ENCODE assay signal across 8 cellular contexts in genomic region chr2:61889212-61889956, GRCh38. TPM values are rescaled to one million over a fixed set of nuclear protein-coding genes. Genes with fewer than 3 reads are reported as not detected.
DNase-seq lines count a peak whose midpoint lies in the region; ATAC-seq and TF ChIP-seq lines count a peak whose summit lies in the region.

No MANE protein-coding gene starts in this region.

- H3F3A ChIP-seq in neural cell (ENCODE audit: insufficient read depth, low read length, poor library complexity, severe bottlenecking), result no peaks in the 10 kb centered on the region

- no peaks in the 10 kb centered on the region for H3K27me3 Mint-ChIP-seq in CD4-positive, alpha-beta T cell

- H3K27ac Mint-ChIP-seq in CD4-positive, alpha-beta T cell, result peak overlapping the region; percentile 100

- no peaks in the 10 kb centered on the region for H3K9me3 ChIP-seq in CD4-positive, alpha-beta T cell (ENCODE audit: control insufficient read depth, low read length)
- H3K9me3 ChIP-seq in neural cell (ENCODE audit: low read length), result no peaks in the 10 kb centered on the region

- peaks cover 33% of the 10 kb centered on the region for H3K79me2 ChIP-seq in neural cell (replicated peaks; ENCODE audit: insufficient read depth, low read length)

- CTCF ChIA-PET in CD4-positive, alpha-beta T cell (lab: Charles Lee), result no interaction called here

- H3K36me3 Mint-ChIP-seq in CD4-positive, alpha-beta T cell (ENCODE audit: low read depth), result peaks cover 38% of the 10 kb centered on the region

- H3K4me3 ChIP-seq in dorsolateral prefrontal cortex (peak overlapping the region in 58 of 59 donors; percentile 65 to 98 (median 89)), neural cell (ENCODE audit: low read length) (peak overlapping the region; percentile 76)

- TF ChIP-seq CTCF in CD4-positive, alpha-beta T cell (IDR thresholded peaks at IDR 0.05), result no peak
- no peak for TF ChIP-seq CTCF in dorsolateral prefrontal cortex (IDR thresholded peaks at IDR 0.05 in 54 of 56, conservative IDR thresholded peaks at IDR 0.05 in 2 of 56; ENCODE audit: low read depth in 1 of 56, partially characterized antibody in 56 of 56)
- TF ChIP-seq CTCF in neural cell (IDR thresholded peaks at IDR 0.05; ENCODE audit: poor library complexity, severe bottlenecking), result no peak

- H3K4me2 ChIP-seq in neural cell (ENCODE audit: low read length), result no peak overlapping the region

- no peaks in the 10 kb centered on the region for H3K9me2 ChIP-seq in neural cell (ENCODE audit: insufficient read depth, low read length)

- no peak overlapping the region for H3K9ac ChIP-seq in neural cell (ENCODE audit: low read length)

- H3K27me3 ChIP-seq in CD4-positive, alpha-beta T cell (ENCODE audit: control insufficient read depth, insufficient read depth, low read length), result no peaks in the 10 kb centered on the region
- H3K27me3 ChIP-seq in dorsolateral prefrontal cortex (no peaks in the 10 kb centered on the region), neural cell (ENCODE audit: insufficient read depth, low read depth, low read length) (no peaks in the 10 kb centered on the region)

- DNase-seq in CD4-positive, alpha-beta T cell, result peak in 1 of 10 experiments; percentile 9
- DNase-seq in NCI-H2029 (lab: John Stamatoyannopoulos, UW) (peak; percentile 62), dorsolateral prefrontal cortex (no peak), NOMO-1 treated with DMSO at 0.1 percent for 48 hours (lab: John Stamatoyannopoulos, UW; ENCODE audit: unreplicated experiment) (no peak), NCI-H1930 (lab: John Stamatoyannopoulos, UW) (no peak)

- no peak for ATAC-seq in CD4-positive, alpha-beta T cell (ENCODE audit: poor library complexity)
- ATAC-seq in GM21717 (IDR thresholded peaks at IDR 0.05; ENCODE audit: unreplicated experiment) (no peak), HG02852 (IDR thresholded peaks at IDR 0.05; ENCODE audit: unreplicated experiment) (no peak)

- H3K9me3 Mint-ChIP-seq in CD4-positive, alpha-beta T cell, result no peaks in the 10 kb centered on the region

- TF ChIP-seq EP300 in neural cell (conservative IDR thresholded peaks at IDR 0.05; ENCODE audit: poor library complexity, severe bottlenecking), result no peak

- POLR2A ChIA-PET in CD4-positive, alpha-beta T cell (lab: Charles Lee), result no interaction called here

- H3K4me3 Mint-ChIP-seq in CD4-positive, alpha-beta T cell, result peak overlapping the region; percentile 100

- TF ChIP-seq RAD21 in neural cell (conservative IDR thresholded peaks at IDR 0.05), result no peak

- no peak overlapping the region for H3K27ac ChIP-seq in CD4-positive, alpha-beta T cell (ENCODE audit: low read depth, low read length)
- H3K27ac ChIP-seq in dorsolateral prefrontal cortex, result peak overlapping the region in 49 of 59 donors; percentile 92 to 100 (median 99)
- H3K27ac ChIP-seq in neural cell (ENCODE audit: low read length), result no peak overlapping the region

- intact Hi-C loops in CD4-positive, alpha-beta T cell (cut with DNase I, micrococcal nuclease), result loop anchor here in 1 of 2 experiments (2.0 to 10.0 kb wide), 5 partner anchors 15 to 822 kb away; partner anchors contain the start of genes B3GNT2, COMMD1 and SANBR
- intact Hi-C loops in dorsolateral prefrontal cortex (cut with DNase I), result loop anchor here (2.0 to 10.0 kb wide), 5 partner anchors 35 to 745 kb away; partner anchors contain the start of genes FAM161A (in 2 of the 2) and USP34 (in 1 of the 2)

- no peak overlapping the region for H2AFZ ChIP-seq in neural cell (ENCODE audit: low read depth, low read length)

- peaks cover 38% of the 10 kb centered on the region for H3K4me1 Mint-ChIP-seq in CD4-positive, alpha-beta T cell (ENCODE audit: low read depth)

- no peaks in the 10 kb centered on the region for H3K36me3 ChIP-seq in neural cell (ENCODE audit: insufficient read depth, low read length)

- no peaks in the 10 kb centered on the region for H4K20me1 ChIP-seq in neural cell (ENCODE audit: insufficient read depth)

TF ChIP-seq in neural cell, 6 proteins besides CTCF, POLR2A, EP300 and RAD21:
- TF ChIP-seq EZH2 (IDR thresholded peaks at IDR 0.05; ENCODE audit: borderline replicate concordance, insufficient read depth, low read length, poor library complexity, severe bottlenecking) (no peak), MXI1 (conservative IDR thresholded peaks at IDR 0.05; ENCODE audit: poor library complexity, severe bottlenecking) (no peak), REST (IDR thresholded peaks at IDR 0.05; ENCODE audit: borderline replicate concordance) (no peak), TAF1 (IDR thresholded peaks at IDR 0.05; ENCODE audit: low read depth) (no peak), SMC3 (conservative IDR thresholded peaks at IDR 0.05; ENCODE audit: poor library complexity) (no peak), POLR2AphosphoS5 (IDR thresholded peaks at IDR 0.05) (no peak)

RNA-seq across cellular contexts. Expression of gene CCT4, which starts 0.9 kb away (rescaled TPM):
- total RNA-seq in CD4-positive, alpha-beta T cell, result 100 to 1,000 TPM; 100 to 114 TPM
- 100 to 1,000 TPM in 72 of 120 experiments, 10 to 100 TPM in 48; 56.8 to 160 (median 105) TPM for total RNA-seq in dorsolateral prefrontal cortex
- 132 and 140 TPM in 2 replicates for polyA plus RNA-seq in neural cell
- 151 and 158 TPM in 2 replicates for polyA minus RNA-seq in neural cell

RNA-seq across cellular contexts. Expression of gene COMMD1, which starts 16.1 kb away (rescaled TPM):
- 10 to 100 TPM; 11.5 to 13.2 TPM for total RNA-seq in CD4-positive, alpha-beta T cell
- total RNA-seq in dorsolateral prefrontal cortex, result 10 to 100 TPM; 29.8 to 52.8 (median 41.1) TPM
- polyA plus RNA-seq in neural cell, result 65.5 and 69.1 TPM in 2 replicates
- 50.2 and 64.7 TPM in 2 replicates for polyA minus RNA-seq in neural cell

RNA-seq across cellular contexts. Expression of gene FAM161A, which starts 35.5 kb away (rescaled TPM):
- 1 to 10 TPM in 1 of 2 experiments, under 1 TPM in 1; 0.91 to 1.0 TPM for total RNA-seq in CD4-positive, alpha-beta T cell
- 10 to 100 TPM in 110 of 120 experiments, 1 to 10 TPM in 10; 7.6 to 19.3 (median 13.3) TPM for total RNA-seq in dorsolateral prefrontal cortex
- polyA plus RNA-seq in neural cell, result 12.0 and 17.5 TPM in 2 replicates
- 20.7 and 24.9 TPM in 2 replicates for polyA minus RNA-seq in neural cell

Comparison
In these comparisons a context has a peak if more than half of its experiments do, and no peak if none do; other contexts are left out.
1. H3K27ac ChIP-seq: peak in dorsolateral prefrontal cortex (49 of 59); none in CD4-positive, alpha-beta T cell (single experiment) and neural cell (single experiment).
2. RNA of gene FAM161A, which starts 35.5 kb away (total RNA-seq): 7.6 to 19.3 TPM in dorsolateral prefrontal cortex; 0.91 to 1.0 TPM in CD4-positive, alpha-beta T cell; every median in the first group is over 4 times any median in the second.